8 cellular contexts compared by ENCODE assay signal in the genomic region with DNA sequence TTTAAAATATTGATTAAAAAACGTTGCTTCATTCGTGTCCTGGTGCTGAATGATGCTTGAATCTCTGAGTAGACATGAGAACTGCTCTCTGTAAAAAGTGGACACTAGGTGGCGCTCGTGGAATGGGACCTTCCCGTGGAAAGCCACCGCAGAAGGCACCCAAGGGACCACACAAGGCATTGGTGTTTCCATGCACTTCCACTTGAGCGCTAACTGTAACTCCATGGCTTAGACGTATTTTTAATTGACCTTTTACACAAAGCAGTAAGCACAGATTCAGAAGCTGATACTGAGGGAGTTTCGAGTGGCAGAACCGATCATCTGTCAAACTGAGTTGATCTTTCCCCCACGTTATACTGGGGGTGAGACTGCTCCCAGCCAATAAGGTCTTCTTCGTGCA.
A peak's percentile ranks its signal among the peaks of the same experiment; 100 is the strongest.
DNase-seq lines count a peak whose midpoint lies in the region; ATAC-seq and TF ChIP-seq lines count a peak whose summit lies in the region.

No MANE protein-coding gene starts in this region.

- peak in 1 of 2 donors; percentile 13 for TF ChIP-seq EP300 in tibial nerve (IDR thresholded peaks at IDR 0.05)

- peak; percentile 27 for DNase-seq in Caki2 (ENCODE audit: low read depth)
- peak; percentile 68 for DNase-seq in RPMI7951 (ENCODE audit: low read depth)
- peak; percentile 83 to 85 for DNase-seq in activated T-cell treated with anti-CD3 and anti-CD28 coated beads, Interleukin-2, amount 50 U/mL, for 72 hours
- peak; percentile 80 for DNase-seq in fibroblast of mammary gland (ENCODE audit: low read depth)
- DNase-seq in nucleus accumbens (lab: John Stamatoyannopoulos, UW): peak in 44 of 56 donors; percentile 12 to 91 (median 48)
- DNase-seq in tibial nerve (ENCODE audit: low spot score in 2 of 2): peak; percentile 75 to 95

- H3K9me3 ChIP-seq in KOPT-K1 (ENCODE audit: insufficient read depth, low read length, poor library complexity, severe bottlenecking) (no peaks in the 10 kb centered on the region), tibial nerve (no peaks in the 10 kb centered on the region)

- H3K27ac ChIP-seq in KOPT-K1 (ENCODE audit: low read depth, low read length, poor library complexity, severe bottlenecking): peak overlapping the region; percentile 100
- no peak overlapping the region for H3K27ac ChIP-seq in tibial nerve

- in situ Hi-C loops in Caki2 (cut with HindIII; ENCODE audit: low pct_unique_long_range_greater_than_20kb, low sequenced_read_pairs): no loop called here

- peak; percentile 86 for ATAC-seq in GM21390 (IDR thresholded peaks at IDR 0.05; ENCODE audit: unreplicated experiment)
- no peak for ATAC-seq in activated T-cell treated with anti-CD3 and anti-CD28 coated beads, Interleukin-2, amount 50 U/mL, for 72 hours (replicated peaks in 1 of 2)

- H3K27me3 Mint-ChIP-seq in activated T-cell treated with anti-CD3 and anti-CD28 coated beads, Interleukin-2, amount 50 U/mL, for 72 hours (ENCODE audit: low read depth): no peaks in the 10 kb centered on the region

- no peak overlapping the region for H3K27ac Mint-ChIP-seq in activated T-cell treated with anti-CD3 and anti-CD28 coated beads, Interleukin-2, amount 50 U/mL, for 72 hours

- no peak overlapping the region for H3K4me3 Mint-ChIP-seq in activated T-cell treated with anti-CD3 and anti-CD28 coated beads, Interleukin-2, amount 50 U/mL, for 72 hours

- WGBS in tibial nerve, 2 donors: 40% methylated on average over 12 of the region's 12 CpGs

- H3K36me3 ChIP-seq in KOPT-K1 (ENCODE audit: insufficient read depth, low read length) (peaks cover 84% of the 10 kb centered on the region), tibial nerve (peaks cover 0 to 13% (median 0%) of the 10 kb centered on the region in 3 donors)

- peaks cover 85% of the 10 kb centered on the region for H3K4me1 Mint-ChIP-seq in activated T-cell treated with anti-CD3 and anti-CD28 coated beads, Interleukin-2, amount 50 U/mL, for 72 hours (ENCODE audit: low read depth)

- TF ChIP-seq CTCF in fibroblast of mammary gland (conservative IDR thresholded peaks at IDR 0.05; ENCODE audit: control insufficient read depth, insufficient read depth, low read depth, low read length): peak; percentile 91
- TF ChIP-seq CTCF in tibial nerve (IDR thresholded peaks at IDR 0.05): peak; percentile 61 to 85 (median 77)

- H3K36me3 Mint-ChIP-seq in activated T-cell treated with anti-CD3 and anti-CD28 coated beads, Interleukin-2, amount 50 U/mL, for 72 hours (ENCODE audit: insufficient read depth in 2 of 2): peaks cover 35 to 69% of the 10 kb centered on the region in 2 donors

- peaks cover 2% of the 10 kb centered on the region in 2 donors for H3K9me3 Mint-ChIP-seq in activated T-cell treated with anti-CD3 and anti-CD28 coated beads, Interleukin-2, amount 50 U/mL, for 72 hours

- TF ChIP-seq POLR2A in tibial nerve (IDR thresholded peaks at IDR 0.05): no peak

- H3K27me3 ChIP-seq in tibial nerve: no peaks in the 10 kb centered on the region

- H3K4me3 ChIP-seq in fibroblast of mammary gland (ENCODE audit: control insufficient read depth, low read depth, low read length) (no peak overlapping the region), tibial nerve (no peak overlapping the region)

- H3K4me1 ChIP-seq in tibial nerve: no peaks in the 10 kb centered on the region

Comparison
In these comparisons a context has a peak if more than half of its experiments do, and no peak if none do; other contexts are left out.
1. DNase-seq: peak in every context shown above with its lines; median percentile 85 in tibial nerve; 84 in activated T-cell treated with anti-CD3 and anti-CD28 coated beads, Interleukin-2, amount 50 U/mL, for 72 hours; 80 in fibroblast of mammary gland; 68 in RPMI7951; 48 in nucleus accumbens; 27 in Caki2.